In genomic region chr2:233051241-233052149, GRCh38 we compare ENCODE assay signal across 10 cellular contexts. TPM values are rescaled to one million over a fixed set of nuclear protein-coding genes. Genes with fewer than 3 reads are reported as not detected.
A peak's percentile ranks its signal among the peaks of the same experiment; 100 is the strongest.
DNase-seq lines count a peak whose midpoint lies in the region; ATAC-seq and TF ChIP-seq lines count a peak whose summit lies in the region.
"Had no signal": no experiment of that assay in that cellular context is flagged by ENCODE, and none has a peak within 500 bp of the region (broad histone marks: within the 10 kb centered on the region; RNA-seq: fewer than 3 reads in every experiment).

No MANE protein-coding gene starts in this region.

- intact Hi-C loops in tibial artery (cut with DNase I; ENCODE audit: low total_unique reads) = loop anchor here (5.0 kb wide), 1 partner anchor 199 kb away; no protein-coding TSS in a partner anchor

- H3K27ac ChIP-seq in tibial artery = no peak overlapping the region
- H3K27ac ChIP-seq: SJCRH30 had no signal

- ATAC-seq in HG02623 (IDR thresholded peaks at IDR 0.05; ENCODE audit: unreplicated experiment) = no peak
- no peak for ATAC-seq in stimulated activated naive B cell treated with anti-CD40 and anti-IgM and Interleukin-4, amounts not matched to agents 10 μg/mL and 1 μg/mL and 100 μg/mL, for 72 hours (replicated peaks)

- H3K27me3 Mint-ChIP-seq in stimulated activated naive B cell treated with anti-CD40 and anti-IgM and Interleukin-4, amounts not matched to agents 10 μg/mL and 1 μg/mL and 100 μg/mL, for 72 hours = peaks cover 10 to 16% of the 10 kb centered on the region in 2 donors

- H3K4me3 Mint-ChIP-seq in stimulated activated naive B cell treated with anti-CD40 and anti-IgM and Interleukin-4, amounts not matched to agents 10 μg/mL and 1 μg/mL and 100 μg/mL, for 72 hours = no peak overlapping the region

- H3K4me3 ChIP-seq in tibial artery = no peak overlapping the region
- H3K4me3 ChIP-seq: SJCRH30 had no signal

- peaks cover 0 to 16% (median 7%) of the 10 kb centered on the region in 4 donors for H3K4me1 ChIP-seq in tibial artery

- TF ChIP-seq CTCF in tibial artery (IDR thresholded peaks at IDR 0.05) = no peak

- no peaks in the 10 kb centered on the region for H3K27me3 ChIP-seq in tibial artery
- H3K27me3 ChIP-seq: SJCRH30 had no signal

- H3K9me3 Mint-ChIP-seq in stimulated activated naive B cell treated with anti-CD40 and anti-IgM and Interleukin-4, amounts not matched to agents 10 μg/mL and 1 μg/mL and 100 μg/mL, for 72 hours = no peaks in the 10 kb centered on the region

- no peaks in the 10 kb centered on the region for H3K36me3 ChIP-seq in tibial artery
- H3K36me3 ChIP-seq: SJCRH30 had no signal

- no peaks in the 10 kb centered on the region for H3K9me3 ChIP-seq in tibial artery
- H3K9me3 ChIP-seq: SJCRH30 had no signal

- DNase-seq in MV-4-11 (lab: John Stamatoyannopoulos, UW) (peak; percentile 19), dermis microvascular lymphatic vessel endothelial cell (ENCODE audit: low read depth in 2 of 2) (peak; percentile 83 to 96), iPS-NIHi11 (ENCODE audit: low spot score) (peak; percentile 70), tibial artery (peak; percentile 63 to 81), NCI-H1105 treated with DMSO at 0.1 percent for 48 hours (lab: John Stamatoyannopoulos, UW) (no peak)
- no peak for DNase-seq in activated CD8-positive, alpha-beta memory T cell treated with anti-CD3 and anti-CD28 coated beads, Interleukin-2, amount 50 U/mL, for 48 hours
- no peak for DNase-seq in stimulated activated naive B cell treated with anti-CD40 and anti-IgM and Interleukin-4, amounts not matched to agents 10 μg/mL and 1 μg/mL and 100 μg/mL, for 72 hours

- H3K27ac Mint-ChIP-seq in stimulated activated naive B cell treated with anti-CD40 and anti-IgM and Interleukin-4, amounts not matched to agents 10 μg/mL and 1 μg/mL and 100 μg/mL, for 72 hours = no peak overlapping the region

- peaks cover 6 to 11% of the 10 kb centered on the region in 2 donors for H3K4me1 Mint-ChIP-seq in stimulated activated naive B cell treated with anti-CD40 and anti-IgM and Interleukin-4, amounts not matched to agents 10 μg/mL and 1 μg/mL and 100 μg/mL, for 72 hours

- no peaks in the 10 kb centered on the region for H3K36me3 Mint-ChIP-seq in stimulated activated naive B cell treated with anti-CD40 and anti-IgM and Interleukin-4, amounts not matched to agents 10 μg/mL and 1 μg/mL and 100 μg/mL, for 72 hours

RNA-seq across cellular contexts. Expression of gene INPP5D, which starts 8.6 kb away (rescaled TPM):
- 29.4 and 45.0 TPM in 2 replicates for total RNA-seq in dermis microvascular lymphatic vessel endothelial cell

RNA-seq across cellular contexts. Expression of gene NEU2, which starts 19.0 kb away (rescaled TPM):
- total RNA-seq in dermis microvascular lymphatic vessel endothelial cell = not detected in 2 replicates
- total RNA-seq: SJCRH30, temporal lobe had no signal

RNA-seq across cellular contexts. Expression of gene NGEF, which starts 38.4 kb away (rescaled TPM):
- total RNA-seq in dermis microvascular lymphatic vessel endothelial cell = 0.39 TPM in 1 of 2 replicates, not detected in the other
- total RNA-seq: SJCRH30 had no signal

Comparison
In these comparisons a context has a peak if more than half of its experiments do, and no peak if none do; other contexts are left out.
1. DNase-seq: peak in MV-4-11 (single experiment), dermis microvascular lymphatic vessel endothelial cell (2 of 2), iPS-NIHi11 (single experiment) and tibial artery (2 of 2); none in activated CD8-positive, alpha-beta memory T cell treated with anti-CD3 and anti-CD28 coated beads, Interleukin-2, amount 50 U/mL, for 48 hours (single experiment), NCI-H1105 treated with DMSO at 0.1 percent for 48 hours (single experiment) and stimulated activated naive B cell treated with anti-CD40 and anti-IgM and Interleukin-4, amounts not matched to agents 10 μg/mL and 1 μg/mL and 100 μg/mL, for 72 hours (single experiment).